28 cellular contexts compared by ENCODE assay signal in genomic region chr3:48689384-48689783, GRCh38.
"Had no signal": no experiment of that assay in that cellular context is flagged by ENCODE, and none has a peak within 500 bp of the region (broad histone marks: within the 10 kb centered on the region; RNA-seq: fewer than 3 reads in every experiment).

No MANE protein-coding gene starts in this region.

- H3K4me3 ChIP-seq: colonic mucosa, heart right ventricle, lower lobe of right lung, mucosa of descending colon, pancreas, right lobe of liver, stomach, testis, tibial artery, upper lobe of left lung, uterus had no signal

- H3K9me3 ChIP-seq: colonic mucosa, heart right ventricle, lower lobe of right lung, mucosa of descending colon, neutrophil, pancreas, right lobe of liver, stomach, testis, tibial artery, upper lobe of left lung, uterus had no signal

- H3K36me3 ChIP-seq: uterus had no signal

- H3K4me1 ChIP-seq: uterus had no signal

- H3K27me3 ChIP-seq: colonic mucosa, heart right ventricle, neutrophil, pancreas, right lobe of liver, stomach, testis, tibial artery, upper lobe of left lung, uterus had no signal

- H3K27ac ChIP-seq: colonic mucosa, epithelial cell of prostate, heart right ventricle, lower lobe of right lung, neutrophil, pancreas, right lobe of liver, stomach, testis, tibial artery, upper lobe of left lung, uterus had no signal

- FAIRE-seq: pancreas, small intestine had no signal

- DNase-seq: colonic mucosa; effector CD8-positive, alpha-beta T cell; endodermal cell; foreskin fibroblast; glutamatergic neuron; heart right ventricle; hypothalamus; immature natural killer cell; islet precursor cell; kidney glomerular epithelial cell; left ventricle myocardium superior; lower lobe of right lung; mucosa of descending colon; naive B cell; pancreas; right lobe of liver; small intestine; stimulated activated CD4-positive, alpha-beta T cell treated with anti-CD3 and anti-CD28 coated beads, Interleukin-15, amount 100 ng/mL, for 24 hours; stimulated activated CD4-positive, alpha-beta T cell treated with anti-CD3 and anti-CD28 coated beads, Interleukin-4, amount 100 ng/mL, for 1 hour; stimulated activated CD8-positive, alpha-beta memory T cell treated with anti-CD3 and anti-CD28 coated beads, Interleukin-4, amount 100 ng/mL, for 48 hours; stimulated activated naive CD4-positive, alpha-beta T cell treated with Interleukin-2 at 50 U/mL for 16 hours; stomach; testis; tibial artery; upper lobe of left lung; uterus had no signal
